In genomic region chr19:56670961-56671612, GRCh38 we compare ENCODE assay signal across 9 cellular contexts. TPM values are rescaled to one million over a fixed set of nuclear protein-coding genes. Genes with fewer than 3 reads are reported as not detected.
DNase-seq lines count a peak whose midpoint lies in the region; ATAC-seq and TF ChIP-seq lines count a peak whose summit lies in the region.
"Had no signal": no experiment of that assay in that cellular context is flagged by ENCODE, and none has a peak within 500 bp of the region (broad histone marks: within the 10 kb centered on the region; RNA-seq: fewer than 3 reads in every experiment).

No MANE protein-coding gene starts in this region.

- H3K9me3 ChIP-seq in heart right ventricle, result peaks cover 0 to 2% (median 0%) of the 10 kb centered on the region in 11 donors

- DNase-seq in HL-60 (ENCODE audit: low read depth in 1 of 2, low spot score in 1 of 2) (no peak), heart right ventricle (no peak), NCI-H2081 (lab: John Stamatoyannopoulos, UW) (no peak), NCI-H226 (no peak)
- peak; percentile 16 for DNase-seq in activated CD8-positive, alpha-beta memory T cell treated with anti-CD3 and anti-CD28 coated beads, Interleukin-2, amount 50 U/mL, for 4 hours
- DNase-seq: NCI-H524 treated with DMSO at 0.1 percent for 48 hours had no signal

- H3K27me3 ChIP-seq in HL-60 (ENCODE audit: insufficient read depth, poor library complexity, severe bottlenecking), result no peaks in the 10 kb centered on the region
- no peaks in the 10 kb centered on the region for H3K27me3 ChIP-seq in heart right ventricle

- no peaks in the 10 kb centered on the region for H3K36me3 ChIP-seq in heart right ventricle

- peak in 6 of 8 donors; percentile 8 to 45 (median 36) for ATAC-seq in heart right ventricle
- ATAC-seq in HG03135 (IDR thresholded peaks at IDR 0.05; ENCODE audit: unreplicated experiment), result no peak
- no peak for ATAC-seq in HG02759 (IDR thresholded peaks at IDR 0.05; ENCODE audit: unreplicated experiment)

- peaks cover 5 to 19% (median 11%) of the 10 kb centered on the region in 9 donors for H3K4me1 ChIP-seq in heart right ventricle

- H3K4me3 ChIP-seq in HL-60 (replicated peaks; ENCODE audit: insufficient read depth, low read length) (peak overlapping the region; percentile 1; the same call in 1 of the 2 replicates), heart right ventricle (peak overlapping the region; percentile 29 to 95 (median 81)), skin epidermis (peak overlapping the region; percentile 23 to 49 (median 38))

- WGBS in heart right ventricle, 2 donors, result 27 to 34% methylated on average over 35 of the region's 35 CpGs

- H3K27ac ChIP-seq in HL-60 (replicated peaks) (peak overlapping the region; percentile 66), heart right ventricle (peak overlapping the region in 9 of 10 donors; percentile 46 to 82 (median 57)), skin epidermis (peak overlapping the region in 3 of 21 experiments; percentile 5 to 54 (median 51))

- intact Hi-C loops in heart right ventricle (cut with DNase I), result loop anchor here in 2 of 10 donors (5.0 to 10.0 kb wide), 2 partner anchors 269 to 694 kb away; partner anchors contain the start of genes TRAPPC2B (in 1 of the 2), ZNF547 (in 1 of the 2) and ZNF583 (in 1 of the 2)

- TF ChIP-seq CTCF in HL-60 (IDR thresholded peaks at IDR 0.05; ENCODE audit: insufficient read depth, low read length), result no peak
- TF ChIP-seq CTCF in heart right ventricle (IDR thresholded peaks at IDR 0.05), result no peak

RNA-seq across cellular contexts. Expression of gene ZNF835, which starts 0.5 kb away (rescaled TPM):
- total RNA-seq in heart right ventricle, result 1 to 10 TPM; 2.0 to 8.8 (median 3.8) TPM
- 1 to 10 TPM; 1.2 to 1.3 TPM for polyA plus RNA-seq in heart right ventricle

RNA-seq across cellular contexts. Expression of gene SMIM17, which starts 28.1 kb away (rescaled TPM):
- total RNA-seq in heart right ventricle, result under 1 TPM in 5 of 10 donors, not detected in 5; 0.24 to 0.67 (median 0.35) TPM
- polyA plus RNA-seq in heart right ventricle, result under 1 TPM; 0.14 to 0.44 TPM

Comparison
In these comparisons a context has a peak if more than half of its experiments do, and no peak if none do; other contexts are left out.
1. H3K4me3 ChIP-seq: peak in every context shown above with its lines; median percentile 81 in heart right ventricle; 38 in skin epidermis; 1 in HL-60.
2. ATAC-seq: peak in heart right ventricle (6 of 8); none in HG03135 (single experiment) and HG02759 (single experiment).